ENCODE assay signal across 22 cellular contexts in genomic region chr17:70848785-70849184, GRCh38.
A peak's percentile ranks its signal among the peaks of the same experiment; 100 is the strongest.
DNase-seq lines count a peak whose midpoint lies in the region; ATAC-seq and TF ChIP-seq lines count a peak whose summit lies in the region.
"Had no signal": no experiment of that assay in that cellular context is flagged by ENCODE, and none has a peak within 500 bp of the region (broad histone marks: within the 10 kb centered on the region; RNA-seq: fewer than 3 reads in every experiment).

No MANE protein-coding gene starts in this region.

- H3K9me3 ChIP-seq in naive thymus-derived CD4-positive, alpha-beta T cell (ENCODE audit: control insufficient read depth in 2 of 3, low read length in 3 of 3), result no peaks in the 10 kb centered on the region
- H3K9me3 ChIP-seq: A549, neutrophil, tibial nerve had no signal

- POLR2A ChIA-PET in naive thymus-derived CD4-positive, alpha-beta T cell (lab: Charles Lee), result no interaction called here

- H3K27me3 ChIP-seq in naive thymus-derived CD4-positive, alpha-beta T cell (ENCODE audit: control insufficient read depth in 2 of 2, insufficient read depth in 2 of 2, low read length in 2 of 2), result no peaks in the 10 kb centered on the region
- H3K27me3 ChIP-seq: neutrophil, tibial nerve had no signal

- intact Hi-C loops in naive thymus-derived CD4-positive, alpha-beta T cell (cut with micrococcal nuclease), result no loop called here

- no peak overlapping the region for H3K27ac Mint-ChIP-seq in naive thymus-derived CD4-positive, alpha-beta T cell
- H3K27ac Mint-ChIP-seq: mesothelial cell of epicardium had no signal

- no peaks in the 10 kb centered on the region for H3K4me1 Mint-ChIP-seq in naive thymus-derived CD4-positive, alpha-beta T cell

- DNase-seq in A172 (ENCODE audit: low spot score) (peak; percentile 34), HS-27A (ENCODE audit: low read depth) (peak; percentile 29), cardiac fibroblast (ENCODE audit: low read depth in 2 of 2) (peak; percentile 55 to 73), kidney tubule cell (ENCODE audit: low spot score) (peak; percentile 43), SHP77 (lab: John Stamatoyannopoulos, UW) (no peak), SW480 (ENCODE audit: low spot score) (no peak), superior temporal gyrus (ENCODE audit: extremely low spot score) (no peak)
- no peak for DNase-seq in naive thymus-derived CD4-positive, alpha-beta T cell
- DNase-seq: activated naive CD4-positive, alpha-beta T cell treated with anti-CD3 and anti-CD28 coated beads, Interleukin-2, amount 50 U/mL, for 16 hours; caudate nucleus; effector CD8-positive, alpha-beta T cell; GDM1; NCI-H1092; NCI-H82; Right ventricle myocardium superior; stimulated activated CD4-positive, alpha-beta T cell treated with anti-CD3 and anti-CD28 coated beads, Interleukin-4, amount 100 ng/mL, for 24 hours; T-helper 9 cell had no signal

- H3K9me3 Mint-ChIP-seq in naive thymus-derived CD4-positive, alpha-beta T cell, result peaks cover 0 to 10% (median 1%) of the 10 kb centered on the region in 11 donors

- H3K27me3 Mint-ChIP-seq in naive thymus-derived CD4-positive, alpha-beta T cell, result no peaks in the 10 kb centered on the region

- no peak for TF ChIP-seq CTCF in cardiac fibroblast (IDR thresholded peaks at IDR 0.05; ENCODE audit: low read depth, low read length)

- H3K4me1 ChIP-seq in naive thymus-derived CD4-positive, alpha-beta T cell (ENCODE audit: control insufficient read depth in 2 of 2, insufficient read depth in 2 of 2, low read length in 2 of 2), result no peaks in the 10 kb centered on the region
- H3K4me1 ChIP-seq: A549, tibial nerve had no signal

- no peak overlapping the region for H3K4me3 Mint-ChIP-seq in naive thymus-derived CD4-positive, alpha-beta T cell
- H3K4me3 Mint-ChIP-seq: mesothelial cell of epicardium had no signal

- H3K36me3 ChIP-seq in naive thymus-derived CD4-positive, alpha-beta T cell (ENCODE audit: control insufficient read depth in 2 of 3, insufficient read depth in 3 of 3, low read length in 3 of 3), result no peaks in the 10 kb centered on the region
- H3K36me3 ChIP-seq: neutrophil, tibial nerve had no signal

- no peaks in the 10 kb centered on the region for H3K36me3 Mint-ChIP-seq in naive thymus-derived CD4-positive, alpha-beta T cell
- H3K36me3 Mint-ChIP-seq: mesothelial cell of epicardium had no signal

- CTCF ChIA-PET in naive thymus-derived CD4-positive, alpha-beta T cell (lab: Charles Lee), result no interaction called here

- H3K27ac ChIP-seq in naive thymus-derived CD4-positive, alpha-beta T cell (ENCODE audit: low read depth, low read length), result no peak overlapping the region
- H3K27ac ChIP-seq: A549, neutrophil, tibial nerve had no signal

- no peak overlapping the region for H3K4me3 ChIP-seq in cardiac fibroblast (replicated peaks in 1 of 2; ENCODE audit: low read depth in 2 of 2, low read length in 2 of 2)
- H3K4me3 ChIP-seq in naive thymus-derived CD4-positive, alpha-beta T cell (ENCODE audit: low read length), result no peak overlapping the region
- H3K4me3 ChIP-seq: A549, tibial nerve had no signal

- ATAC-seq in naive thymus-derived CD4-positive, alpha-beta T cell, result no peak
- ATAC-seq: A549, sciatic nerve had no signal

Comparison
In these comparisons a context has a peak if more than half of its experiments do, and no peak if none do; other contexts are left out.
1. DNase-seq: peak in A172 (single experiment), HS-27A (single experiment), cardiac fibroblast (2 of 2) and kidney tubule cell (single experiment); none in naive thymus-derived CD4-positive, alpha-beta T cell (0 of 9), SHP77 (0 of 2), SW480 (single experiment) and superior temporal gyrus (single experiment).